In genomic region chr20:50270034-50270395, GRCh38 we compare ENCODE assay signal across 19 cellular contexts.
DNase-seq lines count a peak whose midpoint lies in the region; ATAC-seq and TF ChIP-seq lines count a peak whose summit lies in the region.
"Had no signal": no experiment of that assay in that cellular context is flagged by ENCODE, and none has a peak within 500 bp of the region (broad histone marks: within the 10 kb centered on the region; RNA-seq: fewer than 3 reads in every experiment).

No MANE protein-coding gene starts in this region.

- WGBS in adrenal gland, 4 donors: 78 to 89% (median 86%) methylated on average over 1 to 8 of the region's 8 CpGs
- 88 to 89% methylated on average over 4 to 7 of the region's 8 CpGs for WGBS in upper lobe of left lung, 2 donors

- peak overlapping the region in 10 of 11 experiments; percentile 7 to 89 (median 58); a peak in 16 of 22 replicates for H3K27ac ChIP-seq in BLaER1 treated with 17β-estradiol and CSF1 and Interleukin-3, amounts not matched to agents 10 nM and 100 nM
- H3K27ac ChIP-seq in adrenal gland (peak overlapping the region in 3 of 5 donors; percentile 27 to 80 (median 41)), lower lobe of right lung (peak overlapping the region; percentile 46), upper lobe of left lung (peak overlapping the region in 3 of 4 donors; percentile 76 to 89 (median 81))

- no peak for TF ChIP-seq EP300 in upper lobe of left lung (IDR thresholded peaks at IDR 0.05)

- H3K9me3 ChIP-seq in BLaER1 treated with 17β-estradiol and CSF1 and Interleukin-3, amounts not matched to agents 10 nM and 100 nM (replicated peaks in 1 of 11): no peaks in the 10 kb centered on the region
- no peaks in the 10 kb centered on the region for H3K9me3 ChIP-seq in adrenal gland (replicated peaks in 1 of 3)
- no peaks in the 10 kb centered on the region for H3K9me3 ChIP-seq in lower lobe of right lung
- H3K9me3 ChIP-seq in upper lobe of left lung: no peaks in the 10 kb centered on the region
- H3K9me3 ChIP-seq: SK-N-SH had no signal

- DNase-seq in adrenal gland: no peak
- no peak for DNase-seq in lower lobe of right lung
- no peak for DNase-seq in upper lobe of left lung
- DNase-seq in NCI-H1930 (lab: John Stamatoyannopoulos, UW): no peak
- DNase-seq in activated CD4-positive, alpha-beta T cell treated with anti-CD3 and anti-CD28 coated beads, Interleukin-2, amount 50 U/mL, for 48 hours: no peak
- DNase-seq in hypothalamus (lab: John Stamatoyannopoulos, UW): no peak
- DNase-seq: ACHN, EL, MM.1S, NCI-H1048, NCI-H1417 treated with DMSO at 0.1 percent for 48 hours, NCI-H187 treated with DMSO at 0.1 percent for 48 hours, NCI-H226, NCI-H524, NCI-H82, SIG-M5, SK-N-SH had no signal

- TF ChIP-seq POLR2A in adrenal gland (IDR thresholded peaks at IDR 0.05) (no peak), upper lobe of left lung (IDR thresholded peaks at IDR 0.05) (no peak)

- intact Hi-C loops in adrenal gland (cut with DNase I) (loop anchor here in 1 of 2 donors (10.0 kb wide), 1 partner anchor 75 kb away; the partner anchor contains the start of gene CEBPB), lower lobe of right lung (cut with DNase I) (no loop called here)

- H3K36me3 ChIP-seq in BLaER1 treated with 17β-estradiol and CSF1 and Interleukin-3, amounts not matched to agents 10 nM and 100 nM: no peaks in the 10 kb centered on the region
- H3K36me3 ChIP-seq in adrenal gland (replicated peaks in 1 of 2): no peaks in the 10 kb centered on the region
- no peaks in the 10 kb centered on the region for H3K36me3 ChIP-seq in lower lobe of right lung
- no peaks in the 10 kb centered on the region for H3K36me3 ChIP-seq in upper lobe of left lung

- ATAC-seq in lower lobe of right lung (no peak), upper lobe of left lung (ENCODE audit: low FRiP score in 2 of 2) (no peak)
- ATAC-seq: Panc1 had no signal

- H3K4me3 ChIP-seq in BLaER1 treated with 17β-estradiol and CSF1 and Interleukin-3, amounts not matched to agents 10 nM and 100 nM: peak overlapping the region in 6 of 10 experiments; percentile 3 to 55 (median 34); a peak in 12 of 20 replicates
- H3K4me3 ChIP-seq in adrenal gland: no peak overlapping the region
- no peak overlapping the region for H3K4me3 ChIP-seq in lower lobe of right lung
- H3K4me3 ChIP-seq in upper lobe of left lung: no peak overlapping the region

- H4K20me1 ChIP-seq in BLaER1 treated with 17β-estradiol and CSF1 and Interleukin-3, amounts not matched to agents 10 nM and 100 nM: 0 out of 22 replicates have a peak, but pooled peaks cover 0 to 3% (median 0%) of the 10 kb centered on the region in 11 experiments

- no peak for TF ChIP-seq CTCF in adrenal gland (IDR thresholded peaks at IDR 0.05)
- no peak for TF ChIP-seq CTCF in lower lobe of right lung (IDR thresholded peaks at IDR 0.05)
- TF ChIP-seq CTCF in upper lobe of left lung (IDR thresholded peaks at IDR 0.05): no peak

- H3K4me2 ChIP-seq in BLaER1 treated with 17β-estradiol and CSF1 and Interleukin-3, amounts not matched to agents 10 nM and 100 nM: peak overlapping the region; percentile 82 to 97 (median 93)
- H3K4me2 ChIP-seq: SK-N-SH had no signal

- peaks cover 43 to 100% (median 88%) of the 10 kb centered on the region in 10 experiments for H3K4me1 ChIP-seq in BLaER1 treated with 17β-estradiol and CSF1 and Interleukin-3, amounts not matched to agents 10 nM and 100 nM
- H3K4me1 ChIP-seq in adrenal gland (replicated peaks in 1 of 2) (peaks cover 28 to 33% of the 10 kb centered on the region in 2 donors), lower lobe of right lung (peaks cover 69% of the 10 kb centered on the region), upper lobe of left lung (peaks cover 44 to 67% (median 53%) of the 10 kb centered on the region in 4 donors)

- peak overlapping the region in 10 of 11 experiments; percentile 2 to 70 (median 40); a peak in 7 of 22 replicates for H3K9ac ChIP-seq in BLaER1 treated with 17β-estradiol and CSF1 and Interleukin-3, amounts not matched to agents 10 nM and 100 nM
- H3K9ac ChIP-seq: SK-N-SH had no signal

- peaks cover 0 to 14% (median 0%) of the 10 kb centered on the region in 11 experiments; a peak in 3 of 22 replicates for H3K27me3 ChIP-seq in BLaER1 treated with 17β-estradiol and CSF1 and Interleukin-3, amounts not matched to agents 10 nM and 100 nM
- H3K27me3 ChIP-seq in adrenal gland (no peaks in the 10 kb centered on the region), lower lobe of right lung (ENCODE audit: low read depth) (no peaks in the 10 kb centered on the region), upper lobe of left lung (no peaks in the 10 kb centered on the region)

Comparison
In these comparisons a context has a peak if more than half of its experiments do, and no peak if none do; other contexts are left out.
1. H3K4me3 ChIP-seq: peak in BLaER1 treated with 17β-estradiol and CSF1 and Interleukin-3, amounts not matched to agents 10 nM and 100 nM (6 of 10); none in adrenal gland (0 of 4), lower lobe of right lung (single experiment) and upper lobe of left lung (0 of 4).
2. Peak in every context shown above with its lines, with median percentiles within 50 percentile points of each other: H3K27ac ChIP-seq.